Comparison of ENCODE assay signal across 8 cellular contexts in the genomic region with DNA sequence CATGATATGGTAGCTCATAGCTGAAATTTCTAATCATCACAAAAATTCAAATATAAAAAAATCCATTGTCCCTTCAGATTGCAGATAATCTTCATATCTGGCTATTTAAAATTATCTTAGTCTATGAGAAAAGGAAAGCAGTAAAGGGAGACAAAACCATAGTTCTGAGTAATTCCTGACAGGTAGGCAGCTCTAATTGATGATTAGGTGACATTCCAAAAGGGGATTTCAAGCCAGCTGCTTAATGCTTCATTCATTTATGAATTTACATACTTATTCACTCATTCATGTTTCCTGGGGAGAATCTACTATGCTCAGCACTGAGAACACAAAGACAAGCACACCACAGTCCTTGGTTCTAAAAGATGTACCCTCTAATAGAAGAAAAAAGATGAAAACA.
"Had no signal": no experiment of that assay in that cellular context is flagged by ENCODE, and none has a peak within 500 bp of the region (broad histone marks: within the 10 kb centered on the region; RNA-seq: fewer than 3 reads in every experiment).

No MANE protein-coding gene starts in this region.

- H3K36me3 ChIP-seq: HAP-1 had no signal

- H3K9me3 Mint-ChIP-seq: GM23338, H9, HFFc6 had no signal

- H3K4me3 ChIP-seq: GM23248, GM23338, HAP-1 had no signal

- H3K9me3 ChIP-seq: HAP-1 had no signal

- DNase-seq: GOT3, H7, H9, HCEC 1CT, HFFc6 had no signal

- H3K9ac ChIP-seq: GM23248 had no signal

- H3K27ac Mint-ChIP-seq: GM23338, H9, HFFc6 had no signal

- H3K4me2 ChIP-seq: GM23338 had no signal

- H2AFZ ChIP-seq: GM23248, GM23338 had no signal

- H3K27ac ChIP-seq: GM23248 had no signal

- H3K4me3 Mint-ChIP-seq: GM23338, H9, HFFc6 had no signal

- H3K4me1 ChIP-seq: HAP-1 had no signal
